In the genomic region with DNA sequence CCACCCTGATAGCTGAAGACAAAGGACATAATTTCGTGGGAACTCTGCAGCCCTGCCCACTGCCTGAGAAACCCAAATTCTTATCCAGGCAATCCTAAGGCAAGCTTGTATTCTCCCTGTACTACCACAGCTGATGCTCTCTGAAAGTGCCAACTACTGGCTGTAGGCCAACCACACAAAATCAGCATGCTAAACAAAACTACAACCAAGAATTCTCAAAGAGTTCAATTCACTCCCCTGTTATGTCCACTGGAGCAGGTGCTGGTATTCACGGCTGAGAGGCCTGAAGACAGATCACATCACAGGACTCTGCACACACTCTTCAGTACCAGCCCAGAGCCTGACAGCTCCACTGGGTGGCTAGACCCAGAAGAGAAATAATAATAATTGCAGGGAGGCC, we compare ENCODE assay signal across 9 cellular contexts.
"Had no signal": no experiment of that assay in that cellular context is flagged by ENCODE, and none has a peak within 500 bp of the region (broad histone marks: within the 10 kb centered on the region; RNA-seq: fewer than 3 reads in every experiment).

No MANE protein-coding gene starts in this region.

- H3K27ac ChIP-seq: GM23248, HL-60 had no signal

- H3K9me3 ChIP-seq: HAP-1 had no signal

- H3K36me3 ChIP-seq: HAP-1 had no signal

- H3K4me1 ChIP-seq: HAP-1 had no signal

- H3K4me3 ChIP-seq: GM23248, HAP-1, K562 had no signal

- ATAC-seq: HCT116, K562 had no signal

- DNase-seq: GM23248, GOT3, H7, HFFc6, IMR-90 had no signal
